Comparison of ENCODE assay signal across 2 cellular contexts in genomic region chr7:111112439-111112838, GRCh38.
TF ChIP-seq lines count a peak whose summit lies in the region.

No MANE protein-coding gene starts in this region.

TF ChIP-seq in endothelial cell of umbilical vein, 7 proteins besides CTCF, POLR2A, EP300 and RAD21:
- TF ChIP-seq POLR2AphosphoS5 (IDR thresholded peaks at IDR 0.05; ENCODE audit: insufficient read depth, low read depth, low read length) (no peak), EZH2 (IDR thresholded peaks at IDR 0.05; ENCODE audit: borderline replicate concordance, low read depth, low read length, severe bottlenecking) (no peak), MYC (IDR thresholded peaks at IDR 0.05; ENCODE audit: low read depth, low read length) (no peak), MAX (IDR thresholded peaks at IDR 0.05; ENCODE audit: insufficient read depth, insufficient read length) (no peak), JUN (IDR thresholded peaks at IDR 0.05; ENCODE audit: borderline replicate concordance, insufficient read depth, insufficient read length, low read depth) (no peak), FOS (IDR thresholded peaks at IDR 0.05; ENCODE audit: borderline replicate concordance, insufficient read depth, low read length) (no peak), GATA2 (IDR thresholded peaks at IDR 0.05; ENCODE audit: insufficient read depth, insufficient read length, low read depth, low read length) (no peak)

TF ChIP-seq in neural cell, 6 proteins besides CTCF, POLR2A, EP300 and RAD21:
- TF ChIP-seq EZH2 (IDR thresholded peaks at IDR 0.05; ENCODE audit: borderline replicate concordance, insufficient read depth, low read length, poor library complexity, severe bottlenecking) = no peak
- no peak for TF ChIP-seq TAF1 (IDR thresholded peaks at IDR 0.05; ENCODE audit: low read depth)
- TF ChIP-seq SMC3 (conservative IDR thresholded peaks at IDR 0.05; ENCODE audit: poor library complexity) = no peak
- no peak for TF ChIP-seq REST (IDR thresholded peaks at IDR 0.05; ENCODE audit: borderline replicate concordance)
- no peak for TF ChIP-seq POLR2AphosphoS5 (IDR thresholded peaks at IDR 0.05)
- TF ChIP-seq MXI1 (conservative IDR thresholded peaks at IDR 0.05; ENCODE audit: poor library complexity, severe bottlenecking) = no peak
